Comparison of ENCODE assay signal across 20 cellular contexts in the genomic region with DNA sequence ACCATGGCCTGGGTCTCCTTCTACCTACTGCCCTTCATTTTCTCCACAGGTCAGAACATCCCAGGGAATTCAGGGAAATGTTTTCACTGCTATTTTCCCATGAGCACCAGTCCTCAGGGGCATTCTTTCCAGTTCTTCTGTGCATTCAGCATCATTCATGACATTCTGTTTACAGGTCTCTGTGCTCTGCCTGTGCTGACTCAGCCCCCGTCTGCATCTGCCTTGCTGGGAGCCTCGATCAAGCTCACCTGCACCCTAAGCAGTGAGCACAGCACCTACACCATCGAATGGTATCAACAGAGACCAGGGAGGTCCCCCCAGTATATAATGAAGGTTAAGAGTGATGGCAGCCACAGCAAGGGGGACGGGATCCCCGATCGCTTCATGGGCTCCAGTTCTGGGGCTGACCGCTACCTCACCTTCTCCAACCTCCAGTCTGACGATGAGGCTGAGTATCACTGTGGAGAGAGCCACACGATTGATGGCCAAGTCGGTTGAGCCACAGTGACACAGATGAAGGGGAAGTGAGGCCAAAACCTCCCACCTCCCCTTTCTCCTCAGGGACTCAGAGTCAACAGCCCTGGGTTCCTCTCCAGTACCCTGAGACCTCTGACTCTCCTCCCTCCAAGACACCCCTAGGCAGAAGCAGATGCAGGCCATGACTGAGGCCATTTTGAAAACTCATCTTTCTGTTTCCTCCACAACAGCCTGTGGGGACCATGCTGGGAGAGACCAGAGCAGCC. TPM values are rescaled to one million over a fixed set of nuclear protein-coding genes. Genes with fewer than 3 reads are reported as not detected.
"Had no signal": no experiment of that assay in that cellular context is flagged by ENCODE, and none has a peak within 500 bp of the region (broad histone marks: within the 10 kb centered on the region; RNA-seq: fewer than 3 reads in every experiment).

No MANE protein-coding gene starts in this region.

- H3K4me3 ChIP-seq: dorsolateral prefrontal cortex, esophagus muscularis mucosa, lung, psoas muscle, uterus had no signal

- ATAC-seq: activated T-cell treated with anti-CD3 and anti-CD28 coated beads, Interleukin-2, amount 50 U/mL, for 4 hours; left cardiac atrium; naive thymus-derived CD4-positive, alpha-beta T cell; psoas muscle; sciatic nerve had no signal

- DNase-seq: activated CD4-positive, alpha-beta T cell treated with anti-CD3 and anti-CD28 coated beads, Interleukin-2, amount 50 U/mL, for 1 hour; activated gamma-delta T cell treated with Interleukin-2 at 50 U/mL for 16 hours; activated naive CD8-positive, alpha-beta T cell treated with anti-CD3 and anti-CD28 coated beads, Interleukin-2, amount 10 ng/mL, durations not matched to agents 7 days and 5 days; activated T-cell treated with anti-CD3 and anti-CD28 coated beads, Interleukin-2, amount 50 U/mL, for 4 hours; aorta; dorsolateral prefrontal cortex; glutamatergic neuron; left cardiac atrium; naive thymus-derived CD4-positive, alpha-beta T cell; psoas muscle; stimulated activated CD4-positive, alpha-beta T cell treated with anti-CD3 and anti-CD28 coated beads, Interleukin-2, amount 100 ng/mL, for 24 hours; stimulated activated naive CD4-positive, alpha-beta T cell treated with Interleukin-2 at 50 U/mL for 16 hours; T-helper 1 cell; uterus had no signal

- H3K4me1 ChIP-seq: psoas muscle, uterus had no signal

- H3K36me3 ChIP-seq: esophagus muscularis mucosa, uterus had no signal

- H3K4me3 Mint-ChIP-seq: activated naive CD8-positive, alpha-beta T cell treated with anti-CD3 and anti-CD28 coated beads, Interleukin-2, amount 10 ng/mL, durations not matched to agents 7 days and 5 days; activated T-cell treated with anti-CD3 and anti-CD28 coated beads, Interleukin-2, amount 50 U/mL, for 4 hours; naive thymus-derived CD4-positive, alpha-beta T cell; WTC11 had no signal

- H3K27me3 ChIP-seq: uterus had no signal

- H3K4me1 Mint-ChIP-seq: WTC11 had no signal

- H3K9me3 Mint-ChIP-seq: activated naive CD8-positive, alpha-beta T cell treated with anti-CD3 and anti-CD28 coated beads, Interleukin-2, amount 10 ng/mL, durations not matched to agents 7 days and 5 days; WTC11 had no signal

- H3K27ac ChIP-seq: dorsolateral prefrontal cortex, esophagus muscularis mucosa, psoas muscle, uterus had no signal

- H3K36me3 Mint-ChIP-seq: activated naive CD8-positive, alpha-beta T cell treated with anti-CD3 and anti-CD28 coated beads, Interleukin-2, amount 10 ng/mL, durations not matched to agents 7 days and 5 days; WTC11 had no signal

- H3K27ac Mint-ChIP-seq: activated naive CD8-positive, alpha-beta T cell treated with anti-CD3 and anti-CD28 coated beads, Interleukin-2, amount 10 ng/mL, durations not matched to agents 7 days and 5 days; naive thymus-derived CD4-positive, alpha-beta T cell; WTC11 had no signal

RNA-seq across cellular contexts. Expression of a gene that starts 15.9 kb away (rescaled TPM):
- total RNA-seq: activated naive CD8-positive, alpha-beta T cell treated with anti-CD3 and anti-CD28 coated beads, Interleukin-2, amount 10 ng/mL, durations not matched to agents 7 days and 5 days; fibroblast of villous mesenchyme; temporal lobe; WTC11 had no signal
